In the genomic region with DNA sequence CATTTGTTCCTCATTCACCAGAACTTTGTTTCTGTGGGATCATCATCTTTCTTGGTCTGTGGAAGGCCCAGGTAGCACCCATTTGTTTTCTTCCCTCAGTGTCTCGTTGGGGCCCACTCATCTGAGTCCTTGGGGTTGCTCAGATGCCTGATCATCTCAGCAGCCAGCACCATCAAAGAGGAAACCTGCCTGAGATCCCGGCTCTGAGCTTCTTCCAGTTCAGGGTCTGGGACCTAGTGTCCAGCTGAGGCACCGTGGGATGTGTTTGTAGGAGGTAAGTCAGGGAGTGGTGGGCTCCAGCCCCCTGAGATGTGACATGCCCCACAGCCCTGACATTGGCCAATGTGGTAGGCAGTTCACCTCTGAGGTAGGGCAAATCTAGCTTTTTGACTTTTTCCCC, we compare ENCODE assay signal across 15 cellular contexts. TPM values are rescaled to one million over a fixed set of nuclear protein-coding genes. Genes with fewer than 3 reads are reported as not detected.
DNase-seq lines count a peak whose midpoint lies in the region; ATAC-seq and TF ChIP-seq lines count a peak whose summit lies in the region.
"Had no signal": no experiment of that assay in that cellular context is flagged by ENCODE, and none has a peak within 500 bp of the region (broad histone marks: within the 10 kb centered on the region; RNA-seq: fewer than 3 reads in every experiment).

No MANE protein-coding gene starts in this region.

- H3K36me3 Mint-ChIP-seq in CD14-positive monocyte: no peaks in the 10 kb centered on the region
- peaks cover 16% of the 10 kb centered on the region for H3K36me3 Mint-ChIP-seq in activated naive CD8-positive, alpha-beta T cell treated with anti-CD3 and anti-CD28 coated beads, Interleukin-2, amount 10 ng/mL, durations not matched to agents 7 days and 5 days
- H3K36me3 Mint-ChIP-seq in natural killer cell treated with Interleukin-12 subunit alpha and Interleukin-12 subunit beta and Interleukin-15 and Interleukin-18, amount 100 ng/mL, for 72 hours: no peaks in the 10 kb centered on the region

- ATAC-seq in activated naive CD8-positive, alpha-beta T cell treated with anti-CD3 and anti-CD28 coated beads, Interleukin-2, amount 10 ng/mL, durations not matched to agents 7 days and 5 days (ENCODE audit: low read depth): no peak
- no peak for ATAC-seq in natural killer cell treated with Interleukin-12 subunit alpha and Interleukin-12 subunit beta and Interleukin-15 and Interleukin-18, amount 100 ng/mL, for 72 hours
- ATAC-seq: heart left ventricle had no signal

- H3K9me3 ChIP-seq in Karpas-422 (ENCODE audit: low read length) (no peaks in the 10 kb centered on the region), prostate gland (no peaks in the 10 kb centered on the region)
- H3K9me3 ChIP-seq: thoracic aorta had no signal

- POLR2A ChIA-PET in activated naive CD8-positive, alpha-beta T cell treated with anti-CD3 and anti-CD28 coated beads, Interleukin-2, amount 10 ng/mL, durations not matched to agents 7 days and 5 days (lab: Charles Lee): interaction anchor here (1.0 to 13.8 kb wide), 6 partner anchors 10 to 1505 kb away, joined by 3 to 341 read pairs (median 21); partner anchors contain the start of gene PIK3R1

- peak overlapping the region; percentile 67 for H3K4me2 ChIP-seq in Karpas-422 (ENCODE audit: low read depth, low read length, poor library complexity, severe bottlenecking)

- no peak for TF ChIP-seq CTCF in CD14-positive monocyte (IDR thresholded peaks at IDR 0.05)
- TF ChIP-seq CTCF in prostate gland (IDR thresholded peaks at IDR 0.05): no peak

- peak overlapping the region; percentile 87 for H3K27ac ChIP-seq in Karpas-422 (ENCODE audit: low read length)
- no peak overlapping the region for H3K27ac ChIP-seq in prostate gland
- H3K27ac ChIP-seq: thoracic aorta had no signal

- DNase-seq in CD14-positive monocyte (ENCODE audit: low spot score) (no peak), Karpas-422 (peak; percentile 67), ureter (ENCODE audit: low spot score) (no peak), COLO668 (lab: John Stamatoyannopoulos, UW; ENCODE audit: unreplicated experiment) (no peak), prostate gland (ENCODE audit: low spot score) (no peak), activated gamma-delta T cell (lab: John Stamatoyannopoulos, UW) (no peak)
- DNase-seq in activated naive CD8-positive, alpha-beta T cell treated with anti-CD3 and anti-CD28 coated beads, Interleukin-2, amount 10 ng/mL, durations not matched to agents 7 days and 5 days: no peak
- no peak for DNase-seq in natural killer cell treated with Interleukin-12 subunit alpha and Interleukin-12 subunit beta and Interleukin-15 and Interleukin-18, amount 100 ng/mL, for 72 hours (ENCODE audit: low spot score)
- DNase-seq: amniotic stem cell, H7, heart left ventricle, NCI-H2081 had no signal

- no peaks in the 10 kb centered on the region for H3K36me3 ChIP-seq in Karpas-422 (ENCODE audit: insufficient read depth, low read length)
- H3K36me3 ChIP-seq in prostate gland: no peaks in the 10 kb centered on the region
- H3K36me3 ChIP-seq: heart left ventricle, thoracic aorta had no signal

- H3K9ac ChIP-seq in Karpas-422 (ENCODE audit: low read length): peak overlapping the region; percentile 61

- H4K20me1 ChIP-seq in Karpas-422 (ENCODE audit: insufficient read depth, low read depth, low read length): no peaks in the 10 kb centered on the region

- no peaks in the 10 kb centered on the region for H3K27me3 ChIP-seq in Karpas-422 (ENCODE audit: low read length)
- H3K27me3 ChIP-seq in prostate gland (replicated peaks; ENCODE audit: insufficient read depth): no peaks in the 10 kb centered on the region
- H3K27me3 ChIP-seq: heart left ventricle had no signal

- intact Hi-C loops in CD14-positive monocyte (cut with micrococcal nuclease) (loop anchor here in 1 of 2 donors (5.0 kb wide), 1 partner anchor 39 kb away; no protein-coding TSS in a partner anchor), prostate gland (cut with DNase I) (loop anchor here (5.0 to 10.0 kb wide), 2 partner anchors 221 to 394 kb away; no protein-coding TSS in a partner anchor)

- H2AFZ ChIP-seq in Karpas-422 (ENCODE audit: low read length): peak overlapping the region; percentile 71

- peak overlapping the region; percentile 85 to 92 (median 89) for H3K27ac Mint-ChIP-seq in CD14-positive monocyte
- H3K27ac Mint-ChIP-seq in activated naive CD8-positive, alpha-beta T cell treated with anti-CD3 and anti-CD28 coated beads, Interleukin-2, amount 10 ng/mL, durations not matched to agents 7 days and 5 days: peak overlapping the region; percentile 88
- H3K27ac Mint-ChIP-seq in natural killer cell treated with Interleukin-12 subunit alpha and Interleukin-12 subunit beta and Interleukin-15 and Interleukin-18, amount 100 ng/mL, for 72 hours: peak overlapping the region; percentile 94 to 97

- H3K9me3 Mint-ChIP-seq in CD14-positive monocyte: peaks cover 0 to 2% (median 0%) of the 10 kb centered on the region in 7 donors
- H3K9me3 Mint-ChIP-seq in activated naive CD8-positive, alpha-beta T cell treated with anti-CD3 and anti-CD28 coated beads, Interleukin-2, amount 10 ng/mL, durations not matched to agents 7 days and 5 days: peaks cover 3% of the 10 kb centered on the region
- H3K9me3 Mint-ChIP-seq in natural killer cell treated with Interleukin-12 subunit alpha and Interleukin-12 subunit beta and Interleukin-15 and Interleukin-18, amount 100 ng/mL, for 72 hours: no peaks in the 10 kb centered on the region

- no peaks in the 10 kb centered on the region for H3K79me2 ChIP-seq in Karpas-422 (ENCODE audit: low read length)

- H3K27me3 Mint-ChIP-seq in CD14-positive monocyte (ENCODE audit: low read depth in 3 of 3): peaks cover 0 to 7% (median 4%) of the 10 kb centered on the region in 3 donors
- no peaks in the 10 kb centered on the region for H3K27me3 Mint-ChIP-seq in activated naive CD8-positive, alpha-beta T cell treated with anti-CD3 and anti-CD28 coated beads, Interleukin-2, amount 10 ng/mL, durations not matched to agents 7 days and 5 days
- H3K27me3 Mint-ChIP-seq in natural killer cell treated with Interleukin-12 subunit alpha and Interleukin-12 subunit beta and Interleukin-15 and Interleukin-18, amount 100 ng/mL, for 72 hours: no peaks in the 10 kb centered on the region

- WGBS in prostate gland: 89% methylated on average over 3 of the region's 3 CpGs

- H3K4me3 Mint-ChIP-seq in CD14-positive monocyte: peak overlapping the region in 1 of 2 donors; percentile 39
- H3K4me3 Mint-ChIP-seq in activated naive CD8-positive, alpha-beta T cell treated with anti-CD3 and anti-CD28 coated beads, Interleukin-2, amount 10 ng/mL, durations not matched to agents 7 days and 5 days: peak overlapping the region; percentile 55
- H3K4me3 Mint-ChIP-seq in natural killer cell treated with Interleukin-12 subunit alpha and Interleukin-12 subunit beta and Interleukin-15 and Interleukin-18, amount 100 ng/mL, for 72 hours: peak overlapping the region; percentile 68

- H3K4me1 Mint-ChIP-seq in CD14-positive monocyte: peaks cover 68% of the 10 kb centered on the region
- peaks cover 70% of the 10 kb centered on the region for H3K4me1 Mint-ChIP-seq in activated naive CD8-positive, alpha-beta T cell treated with anti-CD3 and anti-CD28 coated beads, Interleukin-2, amount 10 ng/mL, durations not matched to agents 7 days and 5 days
- H3K4me1 Mint-ChIP-seq in natural killer cell treated with Interleukin-12 subunit alpha and Interleukin-12 subunit beta and Interleukin-15 and Interleukin-18, amount 100 ng/mL, for 72 hours (ENCODE audit: low read depth in 2 of 2): peaks cover 51 to 58% of the 10 kb centered on the region in 2 donors

- H3K4me1 ChIP-seq in Karpas-422 (ENCODE audit: low read length): peaks cover 81% of the 10 kb centered on the region
- no peaks in the 10 kb centered on the region for H3K4me1 ChIP-seq in prostate gland (replicated peaks)

- H3K4me3 ChIP-seq in Karpas-422 (ENCODE audit: low read length) (peak overlapping the region; percentile 13), prostate gland (no peak overlapping the region)
- H3K4me3 ChIP-seq: heart left ventricle, lung, thoracic aorta had no signal

- no peaks in the 10 kb centered on the region for H3K9me2 ChIP-seq in Karpas-422 (replicated peaks; ENCODE audit: insufficient read depth, low read length)

- TF ChIP-seq POLR2A in prostate gland (IDR thresholded peaks at IDR 0.05): no peak

RNA-seq across cellular contexts. Expression of gene CD180, which starts 9.4 kb away (rescaled TPM):
- polyA plus RNA-seq in CD14-positive monocyte: 10 to 100 TPM; 11.7 to 22.0 TPM
- 38.0 and 90.7 TPM in 2 replicates for total RNA-seq in Karpas-422 (2014; rRNA removed; shearing (Covaris generic); ENCODE audit: low replicate concordance)
- total RNA-seq in activated naive CD8-positive, alpha-beta T cell treated with anti-CD3 and anti-CD28 coated beads, Interleukin-2, amount 10 ng/mL, durations not matched to agents 7 days and 5 days: under 1 TPM; 0.57 to 0.69 TPM
- under 1 TPM in 1 of 2 donors, not detected in 1; 0.14 TPM for total RNA-seq in natural killer cell treated with Interleukin-12 subunit alpha and Interleukin-12 subunit beta and Interleukin-15 and Interleukin-18, amount 100 ng/mL, for 72 hours
- 2.1 TPM for total RNA-seq in ureter
- under 1 TPM; 0.18 to 0.68 TPM for total RNA-seq in prostate gland
- total RNA-seq: H7, progenitor cell of endocrine pancreas had no signal

Comparison
In these comparisons a context has a peak if more than half of its experiments do, and no peak if none do; other contexts are left out.
1. RNA of gene CD180, which starts 9.4 kb away (total RNA-seq): 38.0 to 90.7 TPM in Karpas-422; 2.1 TPM in ureter (single experiment), 0.57 to 0.69 TPM in activated naive CD8-positive, alpha-beta T cell treated with anti-CD3 and anti-CD28 coated beads, Interleukin-2, amount 10 ng/mL, durations not matched to agents 7 days and 5 days, 0.18 to 0.68 TPM in prostate gland and 0.14 TPM in natural killer cell treated with Interleukin-12 subunit alpha and Interleukin-12 subunit beta and Interleukin-15 and Interleukin-18, amount 100 ng/mL, for 72 hours; every median in the first group is over 10 times any median in the second.
2. Peak in every context shown above with its lines, with median percentiles within 50 percentile points of each other: H3K27ac Mint-ChIP-seq.